15 cellular contexts compared by ENCODE assay signal in the genomic region with DNA sequence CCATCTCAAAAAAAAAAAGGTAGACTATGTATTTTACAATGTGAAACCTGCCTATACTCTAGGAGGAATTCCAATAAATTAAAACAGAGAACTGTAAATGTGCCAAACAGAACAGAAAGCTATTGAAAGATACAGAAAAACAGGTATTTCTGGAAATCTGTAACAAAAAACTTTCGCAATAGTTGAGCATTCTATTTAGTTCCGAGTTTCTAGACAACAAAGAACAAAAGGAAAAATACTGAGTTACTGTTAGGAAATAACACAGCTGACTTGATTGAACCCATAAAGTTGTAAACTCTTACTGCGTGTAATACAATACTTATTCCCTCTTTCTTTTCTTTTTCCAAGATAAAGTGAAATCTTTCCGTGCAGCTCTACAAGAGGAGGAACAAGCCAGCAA. TPM values are rescaled to one million over a fixed set of nuclear protein-coding genes. Genes with fewer than 3 reads are reported as not detected.
DNase-seq lines count a peak whose midpoint lies in the region; ATAC-seq and TF ChIP-seq lines count a peak whose summit lies in the region.
"Had no signal": no experiment of that assay in that cellular context is flagged by ENCODE, and none has a peak within 500 bp of the region (broad histone marks: within the 10 kb centered on the region; RNA-seq: fewer than 3 reads in every experiment).

No MANE protein-coding gene starts in this region.

- H3K4me3 Mint-ChIP-seq in activated CD4-positive, alpha-beta T cell treated with anti-CD3 and anti-CD28 coated beads, Interleukin-2, amount 10 ng/mL, durations not matched to agents 7 days and 5 days: no peak overlapping the region
- H3K4me3 Mint-ChIP-seq: activated naive CD4-positive, alpha-beta T cell treated with anti-CD3 and anti-CD28 coated beads, Interleukin-2, amount 10 ng/mL, durations not matched to agents 7 days and 5 days; CD4-positive, alpha-beta memory T cell had no signal

- no peak for TF ChIP-seq POLR2A in prostate gland (IDR thresholded peaks at IDR 0.05)

- H3K36me3 ChIP-seq in PC-9 (ENCODE audit: low read depth): peaks cover 39% of the 10 kb centered on the region
- H3K36me3 ChIP-seq in prostate gland: peaks cover 0 to 5% of the 10 kb centered on the region in 2 donors
- H3K36me3 ChIP-seq in upper lobe of right lung: peaks cover 85% of the 10 kb centered on the region

- H3K27ac ChIP-seq in PC-9 (peak overlapping the region; percentile 67), prostate gland (peak overlapping the region; percentile 29 to 50), upper lobe of right lung (no peak overlapping the region)
- H3K27ac ChIP-seq: heart right ventricle, psoas muscle had no signal

- H2AFZ ChIP-seq in PC-9: no peak overlapping the region

- no peak for DNase-seq in activated CD4-positive, alpha-beta T cell treated with anti-CD3 and anti-CD28 coated beads, Interleukin-2, amount 10 ng/mL, durations not matched to agents 7 days and 5 days
- DNase-seq in activated CD4-positive, alpha-beta T cell treated with anti-CD3 and anti-CD28 coated beads, Interleukin-2, amount 50 U/mL, for 1 hour: no peak
- DNase-seq in PC-9 (peak in 1 of 2 experiments; percentile 86), prostate gland (ENCODE audit: low spot score) (no peak), upper lobe of right lung (no peak), UCSD-AML1 (lab: John Stamatoyannopoulos, UW; ENCODE audit: unreplicated experiment) (no peak)
- DNase-seq: activated naive CD4-positive, alpha-beta T cell treated with anti-CD3 and anti-CD28 coated beads, Interleukin-2, amount 10 ng/mL, durations not matched to agents 7 days and 5 days; CD4-positive, alpha-beta memory T cell; heart right ventricle; Kasumi-1; NCI-H1436 treated with DMSO at 0.1 percent for 48 hours; NCI-H446; psoas muscle had no signal

- no peaks in the 10 kb centered on the region for H3K27me3 Mint-ChIP-seq in activated CD4-positive, alpha-beta T cell treated with anti-CD3 and anti-CD28 coated beads, Interleukin-2, amount 10 ng/mL, durations not matched to agents 7 days and 5 days
- H3K27me3 Mint-ChIP-seq: activated naive CD4-positive, alpha-beta T cell treated with anti-CD3 and anti-CD28 coated beads, Interleukin-2, amount 10 ng/mL, durations not matched to agents 7 days and 5 days; CD4-positive, alpha-beta memory T cell had no signal

- no TSS peak for BruUV-seq in PC-9 (replicated peaks; lab: Mats Ljungman, UMichigan)

- POLR2A ChIA-PET in activated CD4-positive, alpha-beta T cell treated with anti-CD3 and anti-CD28 coated beads, Interleukin-2, amount 10 ng/mL, durations not matched to agents 7 days and 5 days (lab: Charles Lee): no interaction called here
- POLR2A ChIA-PET in PC-9 (lab: Charles Lee; ENCODE audit: unreplicated experiment): interaction anchor here (0.6 to 0.9 kb wide), 3 partner anchors 18 to 859 kb away, joined by 5 read pairs; partner anchors contain the start of gene DIMT1

- ATAC-seq in esophagus mucosa (peak; percentile 78), upper lobe of right lung (no peak), HG03108 (IDR thresholded peaks at IDR 0.05; ENCODE audit: unreplicated experiment) (no peak)
- ATAC-seq: heart right ventricle, psoas muscle had no signal

- H3K27me3 ChIP-seq in PC-9 (ENCODE audit: insufficient read depth, low read depth) (no peaks in the 10 kb centered on the region), prostate gland (replicated peaks; ENCODE audit: insufficient read depth) (no peaks in the 10 kb centered on the region), upper lobe of right lung (no peaks in the 10 kb centered on the region)
- H3K27me3 ChIP-seq: heart right ventricle had no signal

- peak overlapping the region; percentile 32 for H3K4me2 ChIP-seq in PC-9

- H3F3A ChIP-seq in PC-9 (ENCODE audit: insufficient read depth, low read depth): peaks cover 43% of the 10 kb centered on the region

- H3K9me3 ChIP-seq in PC-9 (ENCODE audit: insufficient read depth, low read depth) (no peaks in the 10 kb centered on the region), prostate gland (no peaks in the 10 kb centered on the region), upper lobe of right lung (no peaks in the 10 kb centered on the region)
- H3K9me3 ChIP-seq: heart right ventricle, psoas muscle had no signal

- CTCF ChIA-PET in activated CD4-positive, alpha-beta T cell treated with anti-CD3 and anti-CD28 coated beads, Interleukin-2, amount 10 ng/mL, durations not matched to agents 7 days and 5 days (lab: Charles Lee): interaction anchor here (0.7 to 1.3 kb wide), 3 partner anchors 9 to 205 kb away, joined by 3 to 7 read pairs (median 3); no protein-coding TSS in a partner anchor
- CTCF ChIA-PET in PC-9 (lab: Charles Lee): no interaction called here

- H3K4me1 ChIP-seq in PC-9 (replicated peaks; ENCODE audit: insufficient read depth) (peaks cover 23% of the 10 kb centered on the region), prostate gland (replicated peaks) (peaks cover 4% of the 10 kb centered on the region), upper lobe of right lung (no peaks in the 10 kb centered on the region)
- H3K4me1 ChIP-seq: psoas muscle had no signal

- H3K27ac Mint-ChIP-seq in activated CD4-positive, alpha-beta T cell treated with anti-CD3 and anti-CD28 coated beads, Interleukin-2, amount 10 ng/mL, durations not matched to agents 7 days and 5 days: peak overlapping the region; percentile 47
- H3K27ac Mint-ChIP-seq: activated naive CD4-positive, alpha-beta T cell treated with anti-CD3 and anti-CD28 coated beads, Interleukin-2, amount 10 ng/mL, durations not matched to agents 7 days and 5 days had no signal

- peaks cover 54% of the 10 kb centered on the region for H3K36me3 Mint-ChIP-seq in activated CD4-positive, alpha-beta T cell treated with anti-CD3 and anti-CD28 coated beads, Interleukin-2, amount 10 ng/mL, durations not matched to agents 7 days and 5 days (ENCODE audit: low read depth)

- no peak overlapping the region for H3K4me3 ChIP-seq in PC-9
- no peak overlapping the region for H3K4me3 ChIP-seq in prostate gland
- no peak overlapping the region for H3K4me3 ChIP-seq in upper lobe of right lung
- H3K4me3 ChIP-seq: heart right ventricle, psoas muscle had no signal

- peaks cover 3% of the 10 kb centered on the region; the same call in 1 of the 2 replicates for H4K20me1 ChIP-seq in PC-9 (ENCODE audit: insufficient read depth)

- no peaks in the 10 kb centered on the region for H3K79me2 ChIP-seq in PC-9 (ENCODE audit: low read depth)

- WGBS in prostate gland: 17% methylated on average over 4 of the region's 4 CpGs

- TF ChIP-seq CTCF in PC-9 (conservative IDR thresholded peaks at IDR 0.05) (no peak), prostate gland (IDR thresholded peaks at IDR 0.05) (no peak), upper lobe of right lung (IDR thresholded peaks at IDR 0.05) (no peak)

- H3K4me1 Mint-ChIP-seq in activated CD4-positive, alpha-beta T cell treated with anti-CD3 and anti-CD28 coated beads, Interleukin-2, amount 10 ng/mL, durations not matched to agents 7 days and 5 days: peaks cover 1% of the 10 kb centered on the region
- H3K4me1 Mint-ChIP-seq: activated naive CD4-positive, alpha-beta T cell treated with anti-CD3 and anti-CD28 coated beads, Interleukin-2, amount 10 ng/mL, durations not matched to agents 7 days and 5 days; CD4-positive, alpha-beta memory T cell had no signal

- intact Hi-C loops in PC-9 (cut with micrococcal nuclease; ENCODE audit: unreplicated experiment): loop anchor here (1.0 to 5.0 kb wide), 2 partner anchors 27 to 78 kb away; partner anchors contain the start of genes IPO11 and KIF2A
- intact Hi-C loops in prostate gland (cut with DNase I): no loop called here
- intact Hi-C loops in upper lobe of right lung (cut with DNase I): no loop called here

- no peaks in the 10 kb centered on the region for H3K9me3 Mint-ChIP-seq in activated CD4-positive, alpha-beta T cell treated with anti-CD3 and anti-CD28 coated beads, Interleukin-2, amount 10 ng/mL, durations not matched to agents 7 days and 5 days
- H3K9me3 Mint-ChIP-seq: activated naive CD4-positive, alpha-beta T cell treated with anti-CD3 and anti-CD28 coated beads, Interleukin-2, amount 10 ng/mL, durations not matched to agents 7 days and 5 days; CD4-positive, alpha-beta memory T cell had no signal

- no peaks in the 10 kb centered on the region for H3K9me2 ChIP-seq in PC-9 (ENCODE audit: insufficient read depth)

RNA-seq across cellular contexts. Expression of gene DIMT1, which starts 18.6 kb away (rescaled TPM):
- 10 to 100 TPM; 21.5 to 25.5 TPM for total RNA-seq in activated CD4-positive, alpha-beta T cell treated with anti-CD3 and anti-CD28 coated beads, Interleukin-2, amount 10 ng/mL, durations not matched to agents 7 days and 5 days
- total RNA-seq in PC-9 (2021) (17.7 and 20.8 TPM in 2 replicates), esophagus mucosa (21.5 TPM), prostate gland (10 to 100 TPM; 26.1 to 35.6 TPM), upper lobe of right lung (20.9 TPM)

RNA-seq across cellular contexts. Expression of gene IPO11, which starts 27.4 kb away (rescaled TPM):
- total RNA-seq in activated CD4-positive, alpha-beta T cell treated with anti-CD3 and anti-CD28 coated beads, Interleukin-2, amount 10 ng/mL, durations not matched to agents 7 days and 5 days: 10 to 100 TPM; 27.3 to 29.9 TPM
- 37.1 and 47.1 TPM in 2 replicates for total RNA-seq in PC-9 (2021)
- total RNA-seq in esophagus mucosa: 30.2 TPM
- total RNA-seq in prostate gland: 10 to 100 TPM; 15.5 to 36.2 TPM
- 31.2 TPM for total RNA-seq in upper lobe of right lung
